Comparison of ENCODE assay signal across 8 cellular contexts in genomic region chr19:45882652-45883585, GRCh38.
A peak's percentile ranks its signal among the peaks of the same experiment; 100 is the strongest.
DNase-seq lines count a peak whose midpoint lies in the region; ATAC-seq and TF ChIP-seq lines count a peak whose summit lies in the region.

No MANE protein-coding gene starts in this region.

- no peaks in the 10 kb centered on the region for H3K9me3 ChIP-seq in neutrophil
- no peaks in the 10 kb centered on the region for H3K9me3 ChIP-seq in stomach smooth muscle (ENCODE audit: control insufficient read depth in 2 of 2, low read length in 2 of 2)

- no peaks in the 10 kb centered on the region for H3K27me3 ChIP-seq in GM06990 (replicated peaks; ENCODE audit: control insufficient read depth, insufficient read depth, low read length)
- peaks cover 50% of the 10 kb centered on the region for H3K27me3 ChIP-seq in neutrophil
- H3K27me3 ChIP-seq in stomach smooth muscle (ENCODE audit: control insufficient read depth in 1 of 2, insufficient read depth in 2 of 2, low read length in 2 of 2) = peaks cover 0 to 6% of the 10 kb centered on the region in 2 donors

- TF ChIP-seq CTCF in GM06990 (IDR thresholded peaks at IDR 0.05; ENCODE audit: insufficient read depth, low read length, poor library complexity, severe bottlenecking) (peak; percentile 100), neutrophil (IDR thresholded peaks at IDR 0.05) (peak; percentile 90)

- peak overlapping the region; percentile 50 to 62 for H3K9ac ChIP-seq in stomach smooth muscle (ENCODE audit: low read length in 2 of 2)

- no peak for ATAC-seq in GM21619 (IDR thresholded peaks at IDR 0.05; ENCODE audit: unreplicated experiment)

- DNase-seq in GM06990 (ENCODE audit: extremely low read depth, insufficient read length) (peak; percentile 95), HuH-7.5 (ENCODE audit: low spot score) (peak; percentile 95), SHP77 (lab: John Stamatoyannopoulos, UW) (peak; percentile 70 to 81), activated gamma-delta T cell (lab: John Stamatoyannopoulos, UW) (peak; percentile 49), foreskin melanocyte (peak; percentile 76)

- H3K36me3 ChIP-seq in GM06990 (ENCODE audit: control insufficient read depth, insufficient read depth, low read length) = no peaks in the 10 kb centered on the region
- H3K36me3 ChIP-seq in neutrophil = peaks cover 3% of the 10 kb centered on the region
- peaks cover 0 to 2% of the 10 kb centered on the region in 2 donors for H3K36me3 ChIP-seq in stomach smooth muscle (ENCODE audit: control insufficient read depth in 2 of 2, insufficient read depth in 2 of 2, low read length in 2 of 2)

- H3K4me3 ChIP-seq in GM06990 (replicated peaks; ENCODE audit: low read depth, low read length) (peak overlapping the region; percentile 68), neutrophil (ENCODE audit: low read depth in 1 of 2, low read length in 1 of 2) (peak overlapping the region; percentile 13 to 30), stomach smooth muscle (ENCODE audit: low read length in 2 of 2) (peak overlapping the region; percentile 25 to 60)

- H3K4me1 ChIP-seq in neutrophil (ENCODE audit: control insufficient read depth in 1 of 2, insufficient read depth in 1 of 2, low read depth in 1 of 2, low read length in 1 of 2) (peaks cover 26 to 42% of the 10 kb centered on the region in 2 experiments), stomach smooth muscle (ENCODE audit: control insufficient read depth, insufficient read depth, low read length) (peaks cover 46% of the 10 kb centered on the region)

- H3K27ac ChIP-seq in neutrophil (no peak overlapping the region), stomach smooth muscle (ENCODE audit: low read length) (no peak overlapping the region)
